8 cellular contexts compared by ENCODE assay signal in the genomic region with DNA sequence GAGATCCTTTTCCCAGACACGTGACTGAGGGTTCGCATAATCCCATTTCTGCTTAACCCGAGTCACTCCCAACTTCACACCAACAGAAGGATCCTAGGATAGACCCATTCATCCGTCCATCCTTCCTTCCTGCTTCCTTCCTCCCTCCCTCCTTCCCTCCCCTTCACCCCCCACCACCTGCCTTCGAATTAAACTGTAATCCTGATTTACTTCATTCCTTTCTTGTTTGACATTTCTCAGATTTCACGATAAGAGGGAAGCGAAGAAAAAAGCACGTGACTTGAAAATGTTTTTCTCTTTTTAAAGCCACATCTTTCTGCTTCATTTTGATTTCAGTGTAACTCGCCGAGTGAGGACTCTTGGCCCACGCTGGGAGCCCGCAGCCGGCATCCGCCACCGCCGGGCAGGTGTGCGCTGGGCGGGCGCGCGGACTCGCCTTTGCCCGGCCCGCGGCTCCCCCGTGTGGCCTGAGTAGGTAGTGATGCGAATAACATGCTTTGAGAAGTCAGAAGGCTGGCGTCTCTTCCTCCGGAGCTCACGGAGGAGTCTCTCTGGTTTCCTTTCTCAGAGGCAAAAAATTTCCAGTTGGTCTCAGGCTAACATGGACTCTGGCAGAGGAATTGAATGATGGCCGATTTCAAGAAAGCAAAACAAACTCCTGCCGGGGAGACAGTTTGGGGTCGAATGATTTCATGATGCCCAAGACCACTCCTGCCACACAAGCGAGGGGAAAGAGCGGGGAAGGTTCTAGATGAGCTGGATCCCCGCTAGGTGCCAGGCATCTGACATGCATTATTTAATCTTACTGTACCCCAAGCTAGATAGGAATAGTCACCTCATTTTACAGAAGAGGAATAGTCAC.
A peak's percentile ranks its signal among the peaks of the same experiment; 100 is the strongest.
DNase-seq lines count a peak whose midpoint lies in the region; ATAC-seq and TF ChIP-seq lines count a peak whose summit lies in the region.

No MANE protein-coding gene starts in this region.

- no peaks in the 10 kb centered on the region for H3K36me3 ChIP-seq in right lobe of liver

- H3K4me3 ChIP-seq in right lobe of liver: no peak overlapping the region

- TF ChIP-seq CTCF in AG09319 (IDR thresholded peaks at IDR 0.05; ENCODE audit: low read depth, low read length) (peak; percentile 62), right lobe of liver (IDR thresholded peaks at IDR 0.05) (peak; percentile 84 to 91 (median 88))

- WGBS in right lobe of liver (ENCODE audit: insufficient coverage, low coverage, low lambda C conversion rate, missing lambda C conversion rate): 8% methylated on average over 35 of the region's 36 CpGs

- TF ChIP-seq POLR2A in right lobe of liver (IDR thresholded peaks at IDR 0.05): no peak

- intact Hi-C loops in right lobe of liver (cut with DNase I): no loop called here

- peaks cover 0 to 10% (median 0%) of the 10 kb centered on the region in 4 donors for H3K4me1 ChIP-seq in right lobe of liver

- ATAC-seq in GM18867 (IDR thresholded peaks at IDR 0.05; ENCODE audit: unreplicated experiment) (peak; percentile 97), HG03064 (IDR thresholded peaks at IDR 0.05; ENCODE audit: low read depth, unreplicated experiment) (peak; percentile 92), right lobe of liver (peak; percentile 98 to 99 (median 98))

- H3K27ac ChIP-seq in right lobe of liver: no peak overlapping the region

- no peaks in the 10 kb centered on the region for H3K27me3 ChIP-seq in right lobe of liver

- no peak for DNase-seq in AG09319 (ENCODE audit: extremely low read depth, low read depth)
- peak; percentile 24 for DNase-seq in NCI-H446 treated with DMSO at 0.1 percent for 48 hours (lab: John Stamatoyannopoulos, UW)
- DNase-seq in activated CD4-positive, alpha-beta T cell treated with anti-CD3 and anti-CD28 coated beads, Interleukin-2, amount 50 U/mL, for 1 hour: peak; percentile 81
- peak; percentile 60 for DNase-seq in dedifferentiated amniotic fluid mesenchymal stem cell (ENCODE audit: extremely low spot score)
- DNase-seq in right lobe of liver: peak; percentile 82 to 83 (median 82)
- DNase-seq in stimulated activated CD4-positive, alpha-beta T cell treated with anti-CD3 and anti-CD28 coated beads, Interleukin-4, amount 100 ng/mL, for 48 hours (ENCODE audit: low read depth in 2 of 2): peak; percentile 77 to 84

- no peaks in the 10 kb centered on the region for H3K9me3 ChIP-seq in right lobe of liver
